ENCODE assay signal across 16 cellular contexts in genomic region chr2:80489718-80490117, GRCh38.
DNase-seq lines count a peak whose midpoint lies in the region; ATAC-seq and TF ChIP-seq lines count a peak whose summit lies in the region.
"Had no signal": no experiment of that assay in that cellular context is flagged by ENCODE, and none has a peak within 500 bp of the region (broad histone marks: within the 10 kb centered on the region; RNA-seq: fewer than 3 reads in every experiment).

No MANE protein-coding gene starts in this region.

- CTCF ChIA-PET in activated naive CD4-positive, alpha-beta T cell treated with anti-CD3 and anti-CD28 coated beads, Interleukin-2, amount 10 ng/mL, durations not matched to agents 7 days and 5 days (lab: Charles Lee) = interaction anchor here (0.6 kb wide), 1 partner anchor 75 kb away, joined by 4 read pairs; no protein-coding TSS in a partner anchor

- DNase-seq in AG08396 (ENCODE audit: low spot score) = peak; percentile 17
- DNase-seq in MG63 = peak; percentile 9
- DNase-seq in brain microvascular endothelial cell = peak; percentile 24
- DNase-seq in kidney glomerular epithelial cell (lab: John Stamatoyannopoulos, UW) = peak; percentile 59
- DNase-seq in NCI-H187 (lab: John Stamatoyannopoulos, UW) = no peak
- no peak for DNase-seq in OCI-M2 (lab: John Stamatoyannopoulos, UW; ENCODE audit: unreplicated experiment)
- DNase-seq in activated naive CD4-positive, alpha-beta T cell treated with anti-CD3 and anti-CD28 coated beads, Interleukin-2, amount 10 ng/mL, durations not matched to agents 7 days and 5 days = no peak
- DNase-seq: activated naive CD8-positive, alpha-beta T cell treated with anti-CD3 and anti-CD28 coated beads for 36 hours; cortex of kidney; DND-41; glutamatergic neuron; NCI-H446; ovary had no signal

- H3K27ac Mint-ChIP-seq in activated naive CD4-positive, alpha-beta T cell treated with anti-CD3 and anti-CD28 coated beads, Interleukin-2, amount 10 ng/mL, durations not matched to agents 7 days and 5 days = no peak overlapping the region
- H3K27ac Mint-ChIP-seq: activated naive CD8-positive, alpha-beta T cell treated with anti-CD3 and anti-CD28 coated beads for 36 hours; GM23338; type B pancreatic cell had no signal

- no peaks in the 10 kb centered on the region for H3K27me3 Mint-ChIP-seq in activated naive CD4-positive, alpha-beta T cell treated with anti-CD3 and anti-CD28 coated beads, Interleukin-2, amount 10 ng/mL, durations not matched to agents 7 days and 5 days
- H3K27me3 Mint-ChIP-seq: activated naive CD8-positive, alpha-beta T cell treated with anti-CD3 and anti-CD28 coated beads for 36 hours had no signal

- no peak for ATAC-seq in GM19455 (IDR thresholded peaks at IDR 0.05; ENCODE audit: unreplicated experiment)
- ATAC-seq: GM23338 had no signal

- H3K36me3 ChIP-seq in MG63 (no peaks in the 10 kb centered on the region), brain microvascular endothelial cell (replicated peaks) (no peaks in the 10 kb centered on the region)
- H3K36me3 ChIP-seq: ovary had no signal

- H3K4me3 Mint-ChIP-seq in activated naive CD4-positive, alpha-beta T cell treated with anti-CD3 and anti-CD28 coated beads, Interleukin-2, amount 10 ng/mL, durations not matched to agents 7 days and 5 days = no peak overlapping the region
- H3K4me3 Mint-ChIP-seq: activated naive CD8-positive, alpha-beta T cell treated with anti-CD3 and anti-CD28 coated beads for 36 hours; GM23338; type B pancreatic cell had no signal

- H3K27me3 ChIP-seq in MG63 (no peaks in the 10 kb centered on the region), brain microvascular endothelial cell (replicated peaks) (no peaks in the 10 kb centered on the region)
- H3K27me3 ChIP-seq: ovary had no signal

- no peaks in the 10 kb centered on the region for H3K36me3 Mint-ChIP-seq in activated naive CD4-positive, alpha-beta T cell treated with anti-CD3 and anti-CD28 coated beads, Interleukin-2, amount 10 ng/mL, durations not matched to agents 7 days and 5 days
- H3K36me3 Mint-ChIP-seq: activated naive CD8-positive, alpha-beta T cell treated with anti-CD3 and anti-CD28 coated beads for 36 hours; type B pancreatic cell had no signal

- H3K4me3 ChIP-seq in MG63 = no peak overlapping the region
- H3K4me3 ChIP-seq in brain microvascular endothelial cell (ENCODE audit: low read depth, low read length) = no peak overlapping the region
- H3K4me3 ChIP-seq: GM23338, ovary had no signal

- H3K27ac ChIP-seq in brain microvascular endothelial cell = no peak overlapping the region
- H3K27ac ChIP-seq: ovary had no signal

- H3K4me1 Mint-ChIP-seq in activated naive CD4-positive, alpha-beta T cell treated with anti-CD3 and anti-CD28 coated beads, Interleukin-2, amount 10 ng/mL, durations not matched to agents 7 days and 5 days = no peaks in the 10 kb centered on the region
- H3K4me1 Mint-ChIP-seq: activated naive CD8-positive, alpha-beta T cell treated with anti-CD3 and anti-CD28 coated beads for 36 hours had no signal

- in situ Hi-C loops in brain microvascular endothelial cell (cut with HindIII; ENCODE audit: low pct_ligation_motif_present, low sequenced_read_pairs) = no loop called here

- no peaks in the 10 kb centered on the region for H3K9me3 ChIP-seq in MG63
- H3K9me3 ChIP-seq: ovary had no signal

- peaks cover 4% of the 10 kb centered on the region for H3K9me3 Mint-ChIP-seq in activated naive CD4-positive, alpha-beta T cell treated with anti-CD3 and anti-CD28 coated beads, Interleukin-2, amount 10 ng/mL, durations not matched to agents 7 days and 5 days
- H3K9me3 Mint-ChIP-seq: GM23338, type B pancreatic cell had no signal

- no peak for TF ChIP-seq CTCF in brain microvascular endothelial cell (IDR thresholded peaks at IDR 0.05; ENCODE audit: low read depth, low read length, missing control alignments)

Comparison
In these comparisons a context has a peak if more than half of its experiments do, and no peak if none do; other contexts are left out.
1. DNase-seq: peak in AG08396 (single experiment), MG63 (single experiment), brain microvascular endothelial cell (single experiment) and kidney glomerular epithelial cell (single experiment); none in NCI-H187 (0 of 2), OCI-M2 (single experiment) and activated naive CD4-positive, alpha-beta T cell treated with anti-CD3 and anti-CD28 coated beads, Interleukin-2, amount 10 ng/mL, durations not matched to agents 7 days and 5 days (single experiment).